ENCODE assay signal across 14 cellular contexts in the genomic region with DNA sequence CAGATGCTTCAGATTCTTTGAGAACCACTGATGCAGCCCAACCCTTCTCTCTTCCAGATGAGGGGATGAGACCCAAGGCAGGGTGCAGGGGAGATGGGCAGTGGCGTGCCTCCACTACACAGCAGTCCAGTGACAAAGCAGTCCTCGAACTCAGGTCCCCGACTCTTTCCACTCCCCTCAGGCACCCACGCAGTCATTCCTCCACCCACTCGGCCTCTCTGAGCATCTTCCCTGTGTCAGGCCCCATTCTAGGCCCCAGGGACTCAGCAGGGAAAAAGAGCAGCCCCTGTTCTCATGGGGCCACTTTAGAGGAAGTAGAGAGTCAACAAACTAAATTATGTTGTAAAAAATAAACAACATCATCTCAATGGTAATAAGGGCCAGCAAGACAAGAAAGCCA. TPM values are rescaled to one million over a fixed set of nuclear protein-coding genes. Genes with fewer than 3 reads are reported as not detected.
"Had no signal": no experiment of that assay in that cellular context is flagged by ENCODE, and none has a peak within 500 bp of the region (broad histone marks: within the 10 kb centered on the region; RNA-seq: fewer than 3 reads in every experiment).

No MANE protein-coding gene starts in this region.

- H3K27ac Mint-ChIP-seq: activated CD8-positive, alpha-beta T cell treated with anti-CD3 and anti-CD28 coated beads, Interleukin-2, amount 10 ng/mL, durations not matched to agents 7 days and 5 days; activated naive CD8-positive, alpha-beta T cell treated with anti-CD3 and anti-CD28 coated beads for 36 hours; immature natural killer cell; T-cell; T-helper 2 cell treated with Interferon-gamma antibody and Interleukin-4, amounts not matched to agents 5 μg/mL and 100 μg/mL, for 36 hours had no signal

- DNase-seq: activated CD4-positive, alpha-beta T cell treated with anti-CD3 and anti-CD28 coated beads, Interleukin-2, amount 50 U/mL, for 1 hour; activated CD8-positive, alpha-beta T cell treated with anti-CD3 and anti-CD28 coated beads, Interleukin-2, amount 10 ng/mL, durations not matched to agents 7 days and 5 days; activated naive CD8-positive, alpha-beta T cell treated with anti-CD3 and anti-CD28 coated beads for 36 hours; amniotic stem cell; immature natural killer cell; stimulated activated CD4-positive, alpha-beta T cell treated with anti-CD3 and anti-CD28 coated beads, Interleukin-12 subunit alpha, Interleukin-12 subunit beta, amount 100 ng/mL, for 4 hours; stimulated activated CD4-positive, alpha-beta T cell treated with anti-CD3 and anti-CD28 coated beads, Interleukin-4, amount 100 ng/mL, for 4 hours; stimulated activated naive CD8-positive, alpha-beta T cell treated with anti-CD3 and anti-CD28 coated beads, Interleukin-15, Interleukin-2, amounts not matched to agents 100 U/mL and 50 U/mL, for 24 hours; T-cell had no signal

- H3K4me3 ChIP-seq: tibial nerve had no signal

- ATAC-seq: activated CD4-positive, CD25-positive, alpha-beta regulatory T cell treated with anti-CD3 and anti-CD28 coated beads, Interleukin-2, amount 50 U/mL, for 24 hours; activated CD8-positive, alpha-beta T cell treated with anti-CD3 and anti-CD28 coated beads, Interleukin-2, amount 10 ng/mL, durations not matched to agents 7 days and 5 days; stimulated activated naive CD8-positive, alpha-beta T cell treated with anti-CD3 and anti-CD28 coated beads, Interleukin-15, Interleukin-2, amounts not matched to agents 100 U/mL and 50 U/mL, for 24 hours; T-cell had no signal

- H3K36me3 ChIP-seq: tibial nerve had no signal

- H3K9me3 ChIP-seq: tibial nerve had no signal

- H3K27me3 Mint-ChIP-seq: activated naive CD8-positive, alpha-beta T cell treated with anti-CD3 and anti-CD28 coated beads for 36 hours had no signal

- H3K4me3 Mint-ChIP-seq: activated CD8-positive, alpha-beta T cell treated with anti-CD3 and anti-CD28 coated beads, Interleukin-2, amount 10 ng/mL, durations not matched to agents 7 days and 5 days; activated naive CD8-positive, alpha-beta T cell treated with anti-CD3 and anti-CD28 coated beads for 36 hours; immature natural killer cell; T-cell; T-helper 2 cell treated with Interferon-gamma antibody and Interleukin-4, amounts not matched to agents 5 μg/mL and 100 μg/mL, for 36 hours had no signal

- H3K36me3 Mint-ChIP-seq: activated naive CD8-positive, alpha-beta T cell treated with anti-CD3 and anti-CD28 coated beads for 36 hours; immature natural killer cell; T-cell had no signal

- H3K9me3 Mint-ChIP-seq: activated naive CD8-positive, alpha-beta T cell treated with anti-CD3 and anti-CD28 coated beads for 36 hours; immature natural killer cell; T-cell; T-helper 2 cell treated with Interferon-gamma antibody and Interleukin-4, amounts not matched to agents 5 μg/mL and 100 μg/mL, for 36 hours had no signal

- H3K27ac ChIP-seq: epithelial cell of prostate, tibial nerve, VCaP had no signal

- H3K4me1 Mint-ChIP-seq: activated naive CD8-positive, alpha-beta T cell treated with anti-CD3 and anti-CD28 coated beads for 36 hours; immature natural killer cell; T-cell had no signal

RNA-seq across cellular contexts. Expression of a gene that starts 15.2 kb away (rescaled TPM):
- total RNA-seq: activated CD8-positive, alpha-beta T cell treated with anti-CD3 and anti-CD28 coated beads, Interleukin-2, amount 10 ng/mL, durations not matched to agents 7 days and 5 days; activated naive CD8-positive, alpha-beta T cell treated with anti-CD3 and anti-CD28 coated beads for 36 hours had no signal
- polyA plus RNA-seq: immature natural killer cell had no signal
